1 cellular context compared by ENCODE assay signal in genomic region chr6:150203378-150203777, GRCh38.
TF ChIP-seq lines count a peak whose summit lies in the region.

No MANE protein-coding gene starts in this region.

TF ChIP-seq in HCT116, 20 proteins besides CTCF, POLR2A, EP300 and RAD21 (continued from another document):
- TF ChIP-seq ATF3 (IDR thresholded peaks at IDR 0.05) = no peak
